Comparison of ENCODE assay signal across 17 cellular contexts in the genomic region with DNA sequence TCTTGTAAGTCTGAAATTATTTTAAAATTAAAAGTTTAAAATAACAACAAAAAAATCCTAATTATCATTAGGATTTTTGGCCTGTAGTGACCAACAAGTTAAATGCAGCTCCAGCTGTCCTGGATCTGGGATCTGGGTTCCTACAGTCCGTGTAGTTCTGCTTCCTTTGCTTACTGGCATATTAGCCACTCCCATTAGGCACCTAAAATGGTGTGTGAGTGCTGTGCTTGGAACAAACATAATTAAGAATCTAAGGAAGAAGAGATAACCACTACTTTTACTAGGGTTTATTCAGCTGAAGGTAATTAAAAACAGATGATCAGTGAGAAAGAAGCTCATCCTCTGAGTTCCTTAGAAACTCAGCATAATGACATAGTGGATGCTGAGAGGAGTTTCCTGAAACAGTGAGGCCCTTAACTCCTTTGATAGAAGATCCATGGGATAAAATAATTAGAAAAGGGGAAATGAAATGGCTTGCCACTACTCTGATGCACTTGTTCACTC.
DNase-seq lines count a peak whose midpoint lies in the region; ATAC-seq and TF ChIP-seq lines count a peak whose summit lies in the region.
"Had no signal": no experiment of that assay in that cellular context is flagged by ENCODE, and none has a peak within 500 bp of the region (broad histone marks: within the 10 kb centered on the region; RNA-seq: fewer than 3 reads in every experiment).

No MANE protein-coding gene starts in this region.

- no peak for TF ChIP-seq POLR2A in body of pancreas (IDR thresholded peaks at IDR 0.05)

- H4K8ac ChIP-seq in neuronal stem cell (ENCODE audit: low read depth, low read length): no peak overlapping the region

- H2AFZ ChIP-seq in neuronal stem cell (ENCODE audit: low read length): no peak overlapping the region

- no peak overlapping the region for H3K23ac ChIP-seq in neuronal stem cell (ENCODE audit: low read depth, low read length, poor library complexity)

- ATAC-seq in HG02885 (IDR thresholded peaks at IDR 0.05; ENCODE audit: poor library complexity, unreplicated experiment): peak; percentile 11
- ATAC-seq in SK-N-SH treated with all-trans-retinoic acid at 6 μM for 48 hours: no peak
- no peak for ATAC-seq in body of pancreas

- H3K4me1 ChIP-seq in neuronal stem cell (ENCODE audit: control insufficient read depth in 2 of 2, insufficient read depth in 1 of 2, low read depth in 1 of 2, low read length in 2 of 2) (peaks cover 0 to 3% of the 10 kb centered on the region in 2 donors), body of pancreas (no peaks in the 10 kb centered on the region)
- H3K4me1 ChIP-seq: Caco-2 had no signal

- DNase-seq in RPMI7951 (ENCODE audit: low read depth): peak; percentile 4
- DNase-seq in neuronal stem cell (ENCODE audit: low spot score): no peak
- DNase-seq in body of pancreas: no peak
- no peak for DNase-seq in hepatic stellate cell (ENCODE audit: low spot score)
- no peak for DNase-seq in SKM-1 (lab: John Stamatoyannopoulos, UW; ENCODE audit: unreplicated experiment)
- DNase-seq: AML-193; Caco-2; CD4-positive, alpha-beta T cell; DMS153; DMS79; GOT3; H9 had no signal

- no peaks in the 10 kb centered on the region for H3K9me3 ChIP-seq in neuronal stem cell (replicated peaks in 1 of 2; ENCODE audit: control insufficient read depth in 2 of 2, insufficient read depth in 1 of 2, low read depth in 1 of 2, low read length in 2 of 2)
- no peaks in the 10 kb centered on the region for H3K9me3 ChIP-seq in body of pancreas
- H3K9me3 ChIP-seq: Caco-2 had no signal

- H3K4me3 ChIP-seq in neuronal stem cell (ENCODE audit: low read length in 2 of 2) (no peak overlapping the region), body of pancreas (no peak overlapping the region)
- H3K4me3 ChIP-seq: GM12878 had no signal

- no peaks in the 10 kb centered on the region for H3K79me1 ChIP-seq in neuronal stem cell (ENCODE audit: low read depth, low read length)

- WGBS in neuronal stem cell (ENCODE audit: extremely low coverage in 2 of 2, insufficient read length in 2 of 2, insufficient replicate concordance in 1 of 2), 2 donors: no CpG with 5 or more reads among the region's 1 CpG
- WGBS in body of pancreas, 2 donors: 52 to 56% methylated on average over 1 of the region's 1 CpG

- no peak overlapping the region for H2AK5ac ChIP-seq in neuronal stem cell (ENCODE audit: low read depth, low read length)

- H3K27me3 ChIP-seq in neuronal stem cell (ENCODE audit: control insufficient read depth in 3 of 3, insufficient read depth in 3 of 3, low read depth in 1 of 3, low read length in 3 of 3) (no peaks in the 10 kb centered on the region), body of pancreas (no peaks in the 10 kb centered on the region)

- no peak overlapping the region for H3K9ac ChIP-seq in neuronal stem cell (ENCODE audit: low read depth, low read length, poor library complexity)

- H3K36me3 ChIP-seq in neuronal stem cell (replicated peaks in 1 of 2; ENCODE audit: control insufficient read depth in 2 of 2, insufficient read depth in 2 of 2, low read length in 2 of 2) (no peaks in the 10 kb centered on the region), body of pancreas (replicated peaks in 1 of 2; ENCODE audit: insufficient read depth in 1 of 2, low read depth in 2 of 2) (no peaks in the 10 kb centered on the region)

- no peak overlapping the region for H2BK15ac ChIP-seq in neuronal stem cell (ENCODE audit: low read length)

- no peak overlapping the region for H3K14ac ChIP-seq in neuronal stem cell (ENCODE audit: low read length)

- H2BK120ac ChIP-seq in neuronal stem cell (ENCODE audit: low read depth, low read length): no peak overlapping the region

- intact Hi-C loops in body of pancreas (cut with DNase I): no loop called here

- no peak overlapping the region for H3K18ac ChIP-seq in neuronal stem cell (ENCODE audit: low read length)

- H3K4me2 ChIP-seq in neuronal stem cell (ENCODE audit: insufficient read depth, low read length, poor library complexity, severe bottlenecking): peak overlapping the region; percentile 25

- H2BK12ac ChIP-seq in neuronal stem cell (ENCODE audit: low read length): no peak overlapping the region

- H3K27ac ChIP-seq in neuronal stem cell (replicated peaks; ENCODE audit: low read length): no peak overlapping the region
- H3K27ac ChIP-seq in body of pancreas: no peak overlapping the region
- H3K27ac ChIP-seq: C4-2B, HL-60 had no signal

- no peak overlapping the region for H2BK5ac ChIP-seq in neuronal stem cell (ENCODE audit: low read length)

- TF ChIP-seq CTCF in body of pancreas (IDR thresholded peaks at IDR 0.05): no peak

- H4K91ac ChIP-seq in neuronal stem cell (ENCODE audit: low read depth, low read length, poor library complexity): no peak overlapping the region

- H3K4ac ChIP-seq in neuronal stem cell (ENCODE audit: low read length): no peak overlapping the region

TF ChIP-seq in SK-N-SH treated with all-trans-retinoic acid at 6 μM for 48 hours, 23 proteins besides CTCF, POLR2A, EP300 and RAD21:
- TF ChIP-seq TCF4 (CRISPR knock-in tag; IDR thresholded peaks at IDR 0.05; ENCODE audit: borderline replicate concordance) (peak; percentile 54; the same call in 1 of the 2 replicates), BACH2 (CRISPR knock-in tag; IDR thresholded peaks at IDR 0.05; ENCODE audit: borderline replicate concordance) (no peak)
